Comparison of ENCODE assay signal across 8 cellular contexts in genomic region chr9:32579706-32580331, GRCh38. TPM values are rescaled to one million over a fixed set of nuclear protein-coding genes. Genes with fewer than 3 reads are reported as not detected.
DNase-seq lines count a peak whose midpoint lies in the region; ATAC-seq and TF ChIP-seq lines count a peak whose summit lies in the region.

No MANE protein-coding gene starts in this region.

- TF ChIP-seq CTCF in BJ (IDR thresholded peaks at IDR 0.05; ENCODE audit: insufficient read depth, low read depth, low read length) (peak; percentile 95), activated B cell treated with CpG ODN at 0.5 μM for 24 hours (IDR thresholded peaks at IDR 0.05) (peak; percentile 97), cardiac fibroblast (IDR thresholded peaks at IDR 0.05; ENCODE audit: low read depth, low read length) (peak; percentile 88)

- H3K27me3 ChIP-seq in BJ (ENCODE audit: control insufficient read depth, insufficient read depth, low read length): no peaks in the 10 kb centered on the region

- no peak overlapping the region for H3K4me3 Mint-ChIP-seq in activated B cell treated with CpG ODN at 0.5 μM for 24 hours

- no peaks in the 10 kb centered on the region for H3K4me1 Mint-ChIP-seq in activated B cell treated with CpG ODN at 0.5 μM for 24 hours

- H3K9me3 Mint-ChIP-seq in activated B cell treated with CpG ODN at 0.5 μM for 24 hours: no peaks in the 10 kb centered on the region

- DNase-seq in BJ (ENCODE audit: low read depth) (no peak), NCI-H2029 (lab: John Stamatoyannopoulos, UW) (peak; percentile 55), activated B cell treated with CpG ODN at 0.5 μM for 24 hours (peak; percentile 59), cardiac fibroblast (ENCODE audit: low read depth in 2 of 2) (peak; percentile 66 to 75), left colon (peak; percentile 42 to 81)
- peak; percentile 73 to 76 for DNase-seq in stimulated activated CD4-positive, alpha-beta T cell treated with anti-CD3 and anti-CD28 coated beads, Interleukin-2, amount 100 ng/mL, for 48 hours

- H3K4me3 ChIP-seq in BJ (ENCODE audit: low read depth, low read length) (no peak overlapping the region), cardiac fibroblast (replicated peaks in 1 of 2; ENCODE audit: low read depth in 2 of 2, low read length in 2 of 2) (no peak overlapping the region)

- CTCF ChIA-PET in BJ (lab: Yijun Ruan, JAX): interaction anchor here (0.7 to 13.3 kb wide), 33 partner anchors 10 to 446 kb away, joined by 3 to 492 read pairs (median 4); partner anchors contain the start of genes ACO1, DNAJA1 and RIGI
- CTCF ChIA-PET in activated B cell treated with CpG ODN at 0.5 μM for 24 hours (lab: Charles Lee): interaction anchor here (0.7 to 12.2 kb wide), 19 partner anchors 9 to 393 kb away, joined by 3 to 440 read pairs (median 6); partner anchors contain the start of genes ACO1 and RIGI

- H3K36me3 ChIP-seq in BJ (ENCODE audit: control insufficient read depth, insufficient read depth, low read length): no peaks in the 10 kb centered on the region

- POLR2A ChIA-PET in BJ (lab: Charles Lee) (no interaction called here), activated B cell treated with CpG ODN at 0.5 μM for 24 hours (lab: Charles Lee) (interaction anchor here (1.0 to 1.6 kb wide), 5 partner anchors 28 to 201 kb away, joined by 3 read pairs; partner anchors contain the start of genes ACO1, SMIM27 and TOPORS)

- intact Hi-C loops in activated B cell treated with CpG ODN at 0.5 μM for 24 hours (cut with micrococcal nuclease) (loop anchor here (1.0 kb wide), 1 partner anchor 201 kb away; no protein-coding TSS in a partner anchor), left colon (cut with DNase I, micrococcal nuclease) (loop anchor here (2.0 to 10.0 kb wide), 2 partner anchors 203 to 205 kb away; no protein-coding TSS in a partner anchor)

- H3K27me3 Mint-ChIP-seq in activated B cell treated with CpG ODN at 0.5 μM for 24 hours: peaks cover 20% of the 10 kb centered on the region

- H3K27ac Mint-ChIP-seq in activated B cell treated with CpG ODN at 0.5 μM for 24 hours: no peak overlapping the region

- ATAC-seq in GM21390 (IDR thresholded peaks at IDR 0.05; ENCODE audit: unreplicated experiment) (peak; percentile 44), activated B cell treated with CpG ODN at 0.5 μM for 24 hours (ENCODE audit: low read depth) (peak; percentile 64), left colon (peak; percentile 63), GM19324 (IDR thresholded peaks at IDR 0.05; ENCODE audit: low FRiP score, unreplicated experiment) (no peak)

- no peaks in the 10 kb centered on the region for H3K36me3 Mint-ChIP-seq in activated B cell treated with CpG ODN at 0.5 μM for 24 hours (ENCODE audit: low read depth)

RNA-seq across cellular contexts. Expression of gene NDUFB6, which starts 6.9 kb away (rescaled TPM):
- polyA plus RNA-seq in BJ (2011; rRNA removed): 63.8 and 72.5 TPM in 2 replicates
- 21.3 and 32.4 TPM in 2 replicates for polyA minus RNA-seq in BJ (2011; rRNA and poly(A)+ RNA removed)
- total RNA-seq in activated B cell treated with CpG ODN at 0.5 μM for 24 hours: 25.8 and 34.4 TPM in 2 replicates
- 10 to 100 TPM; 44.2 to 62.9 TPM for total RNA-seq in left colon

RNA-seq across cellular contexts. Expression of gene TOPORS, which starts 27.4 kb away (rescaled TPM):
- polyA plus RNA-seq in BJ (2011; rRNA removed): 5.4 and 12.4 TPM in 2 replicates
- polyA minus RNA-seq in BJ (2011; rRNA and poly(A)+ RNA removed): 8.5 and 10.2 TPM in 2 replicates
- total RNA-seq in activated B cell treated with CpG ODN at 0.5 μM for 24 hours: 14.7 and 15.6 TPM in 2 replicates
- total RNA-seq in left colon: 10 to 100 TPM; 12.3 to 15.3 TPM

RNA-seq across cellular contexts. Expression of gene SMIM27, which starts 27.7 kb away (rescaled TPM):
- polyA plus RNA-seq in BJ (2011; rRNA removed): 7.6 and 9.2 TPM in 2 replicates
- polyA minus RNA-seq in BJ (2011; rRNA and poly(A)+ RNA removed): 1.0 and 4.2 TPM in 2 replicates
- total RNA-seq in activated B cell treated with CpG ODN at 0.5 μM for 24 hours (15.9 and 17.1 TPM in 2 replicates), left colon (10 to 100 TPM in 1 of 2 donors, 1 to 10 TPM in 1; 8.8 to 11.2 TPM)

RNA-seq across cellular contexts. Expression of gene RIGI, which starts 53.8 kb away (rescaled TPM):
- 2.4 and 5.1 TPM in 2 replicates for polyA plus RNA-seq in BJ (2011; rRNA removed)
- polyA minus RNA-seq in BJ (2011; rRNA and poly(A)+ RNA removed): 2.2 and 3.0 TPM in 2 replicates
- 11.3 and 12.3 TPM in 2 replicates for total RNA-seq in activated B cell treated with CpG ODN at 0.5 μM for 24 hours
- total RNA-seq in left colon: 10 to 100 TPM in 1 of 2 donors, 1 to 10 TPM in 1; 7.2 to 24.7 TPM

RNA-seq across cellular contexts. Expression of gene TAF1L, which starts 55.6 kb away (rescaled TPM):
- polyA plus RNA-seq in BJ (2011; rRNA removed): 0.01 TPM in 1 of 2 replicates, not detected in the other
- polyA minus RNA-seq in BJ (2011; rRNA and poly(A)+ RNA removed): not detected in 2 replicates
- not detected in 2 replicates for total RNA-seq in activated B cell treated with CpG ODN at 0.5 μM for 24 hours
- not detected for total RNA-seq in left colon
